Comparison of ENCODE assay signal across 1 cellular context in the genomic region with DNA sequence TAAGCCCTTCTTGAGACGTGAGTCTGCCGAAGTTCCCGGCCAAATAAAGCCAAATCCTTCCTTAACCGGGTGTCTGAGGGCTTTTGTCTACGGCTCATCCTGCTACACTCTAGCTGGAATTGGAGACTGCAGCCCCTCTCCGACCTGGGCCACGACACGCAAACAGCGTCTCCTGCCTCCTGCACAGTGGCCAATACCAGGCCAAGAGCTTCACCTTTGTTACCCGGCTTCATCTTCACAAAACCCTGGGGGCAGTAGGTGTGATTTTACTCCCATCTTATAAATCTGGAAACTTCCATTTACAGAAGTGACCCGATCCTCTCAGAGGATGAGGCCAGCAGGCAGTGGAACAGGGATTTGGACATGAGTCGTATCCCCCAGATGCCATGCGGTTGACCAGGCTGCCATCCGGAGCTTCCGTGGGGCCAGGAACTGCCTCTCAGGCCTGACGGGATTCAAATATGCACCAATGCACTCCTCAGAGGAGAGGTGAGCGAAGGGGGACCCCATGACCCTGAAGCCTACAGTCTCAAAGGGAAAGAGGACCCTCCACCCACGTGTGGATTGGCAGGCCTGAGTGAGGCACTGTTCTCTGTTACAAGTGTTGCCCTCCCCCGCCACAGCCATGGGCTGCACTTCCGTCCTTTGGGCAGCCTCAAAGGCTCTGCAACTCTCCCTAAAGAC.
TF ChIP-seq lines count a peak whose summit lies in the region.

No MANE protein-coding gene starts in this region.

TF ChIP-seq in K562, 482 proteins besides CTCF, POLR2A, EP300 and RAD21:
- TF ChIP-seq, protein P1, sequence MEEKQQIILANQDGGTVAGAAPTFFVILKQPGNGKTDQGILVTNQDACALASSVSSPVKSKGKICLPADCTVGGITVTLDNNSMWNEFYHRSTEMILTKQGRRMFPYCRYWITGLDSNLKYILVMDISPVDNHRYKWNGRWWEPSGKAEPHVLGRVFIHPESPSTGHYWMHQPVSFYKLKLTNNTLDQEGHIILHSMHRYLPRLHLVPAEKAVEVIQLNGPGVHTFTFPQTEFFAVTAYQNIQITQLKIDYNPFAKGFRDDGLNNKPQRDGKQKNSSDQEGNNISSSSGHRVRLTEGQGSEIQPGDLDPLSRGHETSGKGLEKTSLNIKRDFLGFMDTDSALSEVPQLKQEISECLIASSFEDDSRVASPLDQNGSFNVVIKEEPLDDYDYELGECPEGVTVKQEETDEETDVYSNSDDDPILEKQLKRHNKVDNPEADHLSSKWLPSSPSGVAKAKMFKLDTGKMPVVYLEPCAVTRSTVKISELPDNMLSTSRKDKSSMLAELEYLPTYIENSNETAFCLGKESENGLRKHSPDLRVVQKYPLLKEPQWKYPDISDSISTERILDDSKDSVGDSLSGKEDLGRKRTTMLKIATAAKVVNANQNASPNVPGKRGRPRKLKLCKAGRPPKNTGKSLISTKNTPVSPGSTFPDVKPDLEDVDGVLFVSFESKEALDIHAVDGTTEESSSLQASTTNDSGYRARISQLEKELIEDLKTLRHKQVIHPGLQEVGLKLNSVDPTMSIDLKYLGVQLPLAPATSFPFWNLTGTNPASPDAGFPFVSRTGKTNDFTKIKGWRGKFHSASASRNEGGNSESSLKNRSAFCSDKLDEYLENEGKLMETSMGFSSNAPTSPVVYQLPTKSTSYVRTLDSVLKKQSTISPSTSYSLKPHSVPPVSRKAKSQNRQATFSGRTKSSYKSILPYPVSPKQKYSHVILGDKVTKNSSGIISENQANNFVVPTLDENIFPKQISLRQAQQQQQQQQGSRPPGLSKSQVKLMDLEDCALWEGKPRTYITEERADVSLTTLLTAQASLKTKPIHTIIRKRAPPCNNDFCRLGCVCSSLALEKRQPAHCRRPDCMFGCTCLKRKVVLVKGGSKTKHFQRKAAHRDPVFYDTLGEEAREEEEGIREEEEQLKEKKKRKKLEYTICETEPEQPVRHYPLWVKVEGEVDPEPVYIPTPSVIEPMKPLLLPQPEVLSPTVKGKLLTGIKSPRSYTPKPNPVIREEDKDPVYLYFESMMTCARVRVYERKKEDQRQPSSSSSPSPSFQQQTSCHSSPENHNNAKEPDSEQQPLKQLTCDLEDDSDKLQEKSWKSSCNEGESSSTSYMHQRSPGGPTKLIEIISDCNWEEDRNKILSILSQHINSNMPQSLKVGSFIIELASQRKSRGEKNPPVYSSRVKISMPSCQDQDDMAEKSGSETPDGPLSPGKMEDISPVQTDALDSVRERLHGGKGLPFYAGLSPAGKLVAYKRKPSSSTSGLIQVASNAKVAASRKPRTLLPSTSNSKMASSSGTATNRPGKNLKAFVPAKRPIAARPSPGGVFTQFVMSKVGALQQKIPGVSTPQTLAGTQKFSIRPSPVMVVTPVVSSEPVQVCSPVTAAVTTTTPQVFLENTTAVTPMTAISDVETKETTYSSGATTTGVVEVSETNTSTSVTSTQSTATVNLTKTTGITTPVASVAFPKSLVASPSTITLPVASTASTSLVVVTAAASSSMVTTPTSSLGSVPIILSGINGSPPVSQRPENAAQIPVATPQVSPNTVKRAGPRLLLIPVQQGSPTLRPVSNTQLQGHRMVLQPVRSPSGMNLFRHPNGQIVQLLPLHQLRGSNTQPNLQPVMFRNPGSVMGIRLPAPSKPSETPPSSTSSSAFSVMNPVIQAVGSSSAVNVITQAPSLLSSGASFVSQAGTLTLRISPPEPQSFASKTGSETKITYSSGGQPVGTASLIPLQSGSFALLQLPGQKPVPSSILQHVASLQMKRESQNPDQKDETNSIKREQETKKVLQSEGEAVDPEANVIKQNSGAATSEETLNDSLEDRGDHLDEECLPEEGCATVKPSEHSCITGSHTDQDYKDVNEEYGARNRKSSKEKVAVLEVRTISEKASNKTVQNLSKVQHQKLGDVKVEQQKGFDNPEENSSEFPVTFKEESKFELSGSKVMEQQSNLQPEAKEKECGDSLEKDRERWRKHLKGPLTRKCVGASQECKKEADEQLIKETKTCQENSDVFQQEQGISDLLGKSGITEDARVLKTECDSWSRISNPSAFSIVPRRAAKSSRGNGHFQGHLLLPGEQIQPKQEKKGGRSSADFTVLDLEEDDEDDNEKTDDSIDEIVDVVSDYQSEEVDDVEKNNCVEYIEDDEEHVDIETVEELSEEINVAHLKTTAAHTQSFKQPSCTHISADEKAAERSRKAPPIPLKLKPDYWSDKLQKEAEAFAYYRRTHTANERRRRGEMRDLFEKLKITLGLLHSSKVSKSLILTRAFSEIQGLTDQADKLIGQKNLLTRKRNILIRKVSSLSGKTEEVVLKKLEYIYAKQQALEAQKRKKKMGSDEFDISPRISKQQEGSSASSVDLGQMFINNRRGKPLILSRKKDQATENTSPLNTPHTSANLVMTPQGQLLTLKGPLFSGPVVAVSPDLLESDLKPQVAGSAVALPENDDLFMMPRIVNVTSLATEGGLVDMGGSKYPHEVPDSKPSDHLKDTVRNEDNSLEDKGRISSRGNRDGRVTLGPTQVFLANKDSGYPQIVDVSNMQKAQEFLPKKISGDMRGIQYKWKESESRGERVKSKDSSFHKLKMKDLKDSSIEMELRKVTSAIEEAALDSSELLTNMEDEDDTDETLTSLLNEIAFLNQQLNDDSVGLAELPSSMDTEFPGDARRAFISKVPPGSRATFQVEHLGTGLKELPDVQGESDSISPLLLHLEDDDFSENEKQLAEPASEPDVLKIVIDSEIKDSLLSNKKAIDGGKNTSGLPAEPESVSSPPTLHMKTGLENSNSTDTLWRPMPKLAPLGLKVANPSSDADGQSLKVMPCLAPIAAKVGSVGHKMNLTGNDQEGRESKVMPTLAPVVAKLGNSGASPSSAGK (IDR thresholded peaks at IDR 0.05) = no peak
- TF ChIP-seq SUPT5H (IDR thresholded peaks at IDR 0.05) (no peak), ARID1B (IDR thresholded peaks at IDR 0.05) (no peak)
- TF ChIP-seq, protein P2, sequence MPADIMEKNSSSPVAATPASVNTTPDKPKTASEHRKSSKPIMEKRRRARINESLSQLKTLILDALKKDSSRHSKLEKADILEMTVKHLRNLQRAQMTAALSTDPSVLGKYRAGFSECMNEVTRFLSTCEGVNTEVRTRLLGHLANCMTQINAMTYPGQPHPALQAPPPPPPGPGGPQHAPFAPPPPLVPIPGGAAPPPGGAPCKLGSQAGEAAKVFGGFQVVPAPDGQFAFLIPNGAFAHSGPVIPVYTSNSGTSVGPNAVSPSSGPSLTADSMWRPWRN (IDR thresholded peaks at IDR 0.05; ENCODE audit: low read depth) = no peak
